ENCODE assay signal across 19 cellular contexts in the genomic region with DNA sequence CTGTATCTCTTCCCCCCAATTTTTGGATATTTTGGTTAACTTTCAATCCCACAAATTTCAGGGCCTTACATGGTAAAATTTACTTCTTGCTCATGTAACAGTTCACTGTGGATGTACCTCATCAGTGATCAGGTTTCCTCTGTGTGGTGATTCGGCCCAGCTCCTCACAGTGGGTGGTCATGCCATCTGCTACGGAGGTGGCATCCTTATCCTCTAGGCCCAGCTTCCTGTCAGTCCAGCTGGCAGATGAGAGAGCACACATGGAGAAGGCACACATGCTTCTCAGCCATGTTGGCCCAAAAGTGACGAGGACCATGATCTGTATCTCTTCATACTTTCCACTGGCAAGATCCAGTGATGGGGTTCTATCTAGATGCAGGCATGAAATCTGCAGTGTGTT. TPM values are rescaled to one million over a fixed set of nuclear protein-coding genes. Genes with fewer than 3 reads are reported as not detected.
"Had no signal": no experiment of that assay in that cellular context is flagged by ENCODE, and none has a peak within 500 bp of the region (broad histone marks: within the 10 kb centered on the region; RNA-seq: fewer than 3 reads in every experiment).

No MANE protein-coding gene starts in this region.

- H3K4me3 Mint-ChIP-seq: activated CD4-positive, alpha-beta memory T cell treated with anti-CD3 and anti-CD28 coated beads for 36 hours; activated naive CD8-positive, alpha-beta T cell treated with anti-CD3 and anti-CD28 coated beads for 36 hours; effector memory CD8-positive, alpha-beta T cell; immature natural killer cell; natural killer cell treated with Interleukin-12 subunit alpha and Interleukin-12 subunit beta and Interleukin-15 and Interleukin-18, amount 100 ng/mL, for 72 hours; stimulated activated naive B cell treated with anti-CD40 and anti-IgM and Interleukin-4, amounts not matched to agents 10 μg/mL and 1 μg/mL and 100 μg/mL, for 72 hours had no signal

- DNase-seq: activated CD4-positive, alpha-beta memory T cell treated with anti-CD3 and anti-CD28 coated beads for 36 hours; activated CD4-positive, alpha-beta T cell treated with anti-CD3 and anti-CD28 coated beads for 48 hours; activated naive CD4-positive, alpha-beta T cell treated with Interleukin-2 at 50 U/mL for 16 hours; activated naive CD8-positive, alpha-beta T cell treated with anti-CD3 and anti-CD28 coated beads for 36 hours; activated T-cell treated with anti-CD3 and anti-CD28 coated beads, Interleukin-2, amount 50 U/mL, for 48 hours; central memory CD4-positive, alpha-beta T cell; colonic mucosa; effector memory CD8-positive, alpha-beta T cell; foreskin melanocyte; immature natural killer cell; retina; stimulated activated CD4-positive, alpha-beta T cell treated with anti-CD3 and anti-CD28 coated beads, Interleukin-2, amount 100 ng/mL, for 48 hours; stimulated activated CD8-positive, alpha-beta memory T cell treated with anti-CD3 and anti-CD28 coated beads, Interleukin-4, amount 100 ng/mL, for 48 hours; stimulated activated naive B cell treated with anti-CD40 and anti-IgM and Interleukin-4, amounts not matched to agents 10 μg/mL and 1 μg/mL and 100 μg/mL, for 72 hours; transverse colon had no signal

- H3K27me3 Mint-ChIP-seq: activated CD4-positive, alpha-beta memory T cell treated with anti-CD3 and anti-CD28 coated beads for 36 hours; activated naive CD8-positive, alpha-beta T cell treated with anti-CD3 and anti-CD28 coated beads for 36 hours; progenitor cell of endocrine pancreas had no signal

- H3K27ac Mint-ChIP-seq: activated CD4-positive, alpha-beta memory T cell treated with anti-CD3 and anti-CD28 coated beads for 36 hours; activated naive CD8-positive, alpha-beta T cell treated with anti-CD3 and anti-CD28 coated beads for 36 hours; effector memory CD8-positive, alpha-beta T cell; immature natural killer cell; natural killer cell treated with Interleukin-12 subunit alpha and Interleukin-12 subunit beta and Interleukin-15 and Interleukin-18, amount 100 ng/mL, for 72 hours; progenitor cell of endocrine pancreas; stimulated activated naive B cell treated with anti-CD40 and anti-IgM and Interleukin-4, amounts not matched to agents 10 μg/mL and 1 μg/mL and 100 μg/mL, for 72 hours had no signal

- H3K4me3 ChIP-seq: colonic mucosa, dorsolateral prefrontal cortex, transverse colon had no signal

- H3K4me1 Mint-ChIP-seq: activated naive CD8-positive, alpha-beta T cell treated with anti-CD3 and anti-CD28 coated beads for 36 hours; immature natural killer cell; stimulated activated naive B cell treated with anti-CD40 and anti-IgM and Interleukin-4, amounts not matched to agents 10 μg/mL and 1 μg/mL and 100 μg/mL, for 72 hours had no signal

RNA-seq across cellular contexts. Expression of gene PCBP3, which starts 27.2 kb away (rescaled TPM):
- total RNA-seq: lung microvascular endothelial cell had no signal
